ENCODE assay signal across 14 cellular contexts in genomic region chr7:13992621-13992982, GRCh38. TPM values are rescaled to one million over a fixed set of nuclear protein-coding genes. Genes with fewer than 3 reads are reported as not detected.
DNase-seq lines count a peak whose midpoint lies in the region; ATAC-seq and TF ChIP-seq lines count a peak whose summit lies in the region.
"Had no signal": no experiment of that assay in that cellular context is flagged by ENCODE, and none has a peak within 500 bp of the region (broad histone marks: within the 10 kb centered on the region; RNA-seq: fewer than 3 reads in every experiment).

No MANE protein-coding gene starts in this region.

- intact Hi-C loops in psoas muscle (cut with DNase I): no loop called here

- no peak overlapping the region for H3K9ac ChIP-seq in OCI-LY1 (ENCODE audit: low read length)

- H3K9me3 Mint-ChIP-seq in CD8-positive, alpha-beta memory T cell: no peaks in the 10 kb centered on the region
- H3K9me3 Mint-ChIP-seq in nephron progenitor cell: no peaks in the 10 kb centered on the region

- H3K79me2 ChIP-seq in OCI-LY1 (ENCODE audit: insufficient read depth, low read length): no peaks in the 10 kb centered on the region

- no peaks in the 10 kb centered on the region for H3K36me3 ChIP-seq in CD8-positive, alpha-beta memory T cell (ENCODE audit: insufficient read depth, low read length)
- H3K36me3 ChIP-seq in OCI-LY1 (ENCODE audit: insufficient read depth, low read length) (no peaks in the 10 kb centered on the region), psoas muscle (ENCODE audit: insufficient read depth in 1 of 2, low read depth in 1 of 2) (no peaks in the 10 kb centered on the region)
- H3K36me3 ChIP-seq: brain microvascular endothelial cell, thyroid gland had no signal

- no peaks in the 10 kb centered on the region for H3K36me3 Mint-ChIP-seq in CD8-positive, alpha-beta memory T cell
- H3K36me3 Mint-ChIP-seq in nephron progenitor cell (ENCODE audit: low read depth): no peaks in the 10 kb centered on the region

- H3K27me3 Mint-ChIP-seq in CD8-positive, alpha-beta memory T cell: peaks cover 2 to 3% of the 10 kb centered on the region in 2 donors
- H3K27me3 Mint-ChIP-seq in nephron progenitor cell (ENCODE audit: low read depth, poor library complexity): no peaks in the 10 kb centered on the region

- no peak for DNase-seq in CD8-positive, alpha-beta memory T cell
- DNase-seq in fibroblast of peridontal ligament (ENCODE audit: extremely low read depth) (peak; percentile 45), psoas muscle (no peak), nephron progenitor cell (no peak), RKO (ENCODE audit: low spot score) (no peak), activated gamma-delta T cell treated with Interleukin-2 at 50 U/mL for 16 hours (no peak), NCI-H1694 (lab: John Stamatoyannopoulos, UW) (no peak)
- DNase-seq: activated gamma-delta T cell, AML-193, brain microvascular endothelial cell, NCI-H2081 treated with DMSO at 0.1 percent for 48 hours, thyroid gland had no signal

- WGBS in psoas muscle, 3 donors: 46 to 60% (median 53%) methylated on average over 1 of the region's 1 CpG

- TF ChIP-seq CTCF in OCI-LY1 (IDR thresholded peaks at IDR 0.05; ENCODE audit: low read length) (no peak), psoas muscle (IDR thresholded peaks at IDR 0.05) (no peak), nephron progenitor cell (IDR thresholded peaks at IDR 0.05) (no peak)

- H3K4me3 Mint-ChIP-seq in CD8-positive, alpha-beta memory T cell: no peak overlapping the region
- H3K4me3 Mint-ChIP-seq in nephron progenitor cell: no peak overlapping the region

- H3K4me1 Mint-ChIP-seq in CD8-positive, alpha-beta memory T cell: no peaks in the 10 kb centered on the region
- H3K4me1 Mint-ChIP-seq in nephron progenitor cell: peaks cover 6% of the 10 kb centered on the region

- POLR2A ChIA-PET in CD8-positive, alpha-beta memory T cell (lab: Charles Lee): no interaction called here

- H3K9me3 ChIP-seq in CD8-positive, alpha-beta memory T cell (ENCODE audit: low read length): no peaks in the 10 kb centered on the region
- H3K9me3 ChIP-seq in OCI-LY1 (ENCODE audit: low read length): peaks cover 22% of the 10 kb centered on the region
- no peaks in the 10 kb centered on the region for H3K9me3 ChIP-seq in psoas muscle
- H3K9me3 ChIP-seq: thyroid gland had no signal

- no peak overlapping the region for H3K27ac Mint-ChIP-seq in CD8-positive, alpha-beta memory T cell
- no peak overlapping the region for H3K27ac Mint-ChIP-seq in nephron progenitor cell

- H3K4me1 ChIP-seq in CD8-positive, alpha-beta memory T cell (ENCODE audit: insufficient read depth, low read length): peaks cover 9% of the 10 kb centered on the region
- H3K4me1 ChIP-seq in OCI-LY1 (ENCODE audit: insufficient read depth, low read length, severe bottlenecking) (peaks cover 15% of the 10 kb centered on the region), psoas muscle (peaks cover 6% of the 10 kb centered on the region)

- ATAC-seq in psoas muscle: no peak

- H3K4me3 ChIP-seq in CD8-positive, alpha-beta memory T cell (ENCODE audit: low read length): no peak overlapping the region
- H3K4me3 ChIP-seq in OCI-LY1 (ENCODE audit: low read depth, low read length, poor library complexity, severe bottlenecking) (no peak overlapping the region), psoas muscle (peak overlapping the region; percentile 70)
- H3K4me3 ChIP-seq: SK-N-MC, thyroid gland had no signal

- H3K27me3 ChIP-seq in CD8-positive, alpha-beta memory T cell (ENCODE audit: insufficient read depth, low read length, poor library complexity, severe bottlenecking): peaks cover 11% of the 10 kb centered on the region
- H3K27me3 ChIP-seq in OCI-LY1 (ENCODE audit: insufficient read depth, low read length) (no peaks in the 10 kb centered on the region), psoas muscle (ENCODE audit: insufficient read depth in 3 of 3, low read length in 2 of 3) (peaks cover 0 to 1% (median 0%) of the 10 kb centered on the region in 3 donors)
- H3K27me3 ChIP-seq: brain microvascular endothelial cell, thyroid gland had no signal

- H4K20me1 ChIP-seq in OCI-LY1 (ENCODE audit: insufficient read depth, low read length): no peaks in the 10 kb centered on the region

- H2AFZ ChIP-seq in OCI-LY1 (ENCODE audit: low read length): peak overlapping the region; percentile 86

- peak overlapping the region; percentile 60 for H3K27ac ChIP-seq in CD8-positive, alpha-beta memory T cell (ENCODE audit: low read depth, low read length)
- H3K27ac ChIP-seq in OCI-LY1 (ENCODE audit: low read depth, low read length, poor library complexity, severe bottlenecking) (peak overlapping the region; percentile 55), psoas muscle (peak overlapping the region; percentile 79)

- CTCF ChIA-PET in CD8-positive, alpha-beta memory T cell (lab: Charles Lee): no interaction called here

- no peaks in the 10 kb centered on the region for H3F3A ChIP-seq in OCI-LY1 (ENCODE audit: insufficient read depth, low read length)

- no peaks in the 10 kb centered on the region for H3K9me2 ChIP-seq in OCI-LY1 (ENCODE audit: low read depth, low read length)

- peak overlapping the region; percentile 50 for H3K4me2 ChIP-seq in OCI-LY1 (ENCODE audit: low read length)

RNA-seq across cellular contexts. Expression of gene ETV1, which starts 3.1 kb away (rescaled TPM):
- under 1 TPM; 0.31 TPM for total RNA-seq in CD8-positive, alpha-beta memory T cell
- 1.7 TPM for polyA plus RNA-seq in CD8-positive, alpha-beta memory T cell
- total RNA-seq in psoas muscle: 1 to 10 TPM in 3 of 4 donors, under 1 TPM in 1; 0.95 to 3.8 (median 2.1) TPM
- polyA plus RNA-seq in psoas muscle: under 1 TPM; 0.20 to 0.94 (median 0.66) TPM
